In genomic region chr2:126802316-126802715, GRCh38 we compare ENCODE assay signal across 23 cellular contexts.
DNase-seq lines count a peak whose midpoint lies in the region; ATAC-seq and TF ChIP-seq lines count a peak whose summit lies in the region.
"Had no signal": no experiment of that assay in that cellular context is flagged by ENCODE, and none has a peak within 500 bp of the region (broad histone marks: within the 10 kb centered on the region; RNA-seq: fewer than 3 reads in every experiment).

No MANE protein-coding gene starts in this region.

- H3K23me2 ChIP-seq in H9 (ENCODE audit: insufficient read length, low read depth, low read length, poor library complexity, severe bottlenecking), result no peaks in the 10 kb centered on the region

- no peaks in the 10 kb centered on the region for H4K20me1 ChIP-seq in GM23338 (replicated peaks; ENCODE audit: insufficient read depth)
- peaks cover 4% of the 10 kb centered on the region for H4K20me1 ChIP-seq in H9 (ENCODE audit: control insufficient read depth, insufficient read depth, insufficient read length)
- no peaks in the 10 kb centered on the region for H4K20me1 ChIP-seq in neural progenitor cell (ENCODE audit: low read depth)

- H3K14ac ChIP-seq in H9 (ENCODE audit: insufficient read depth, low read length), result no peak overlapping the region

- ATAC-seq in GM23338 (peak; percentile 79), HG02678 (IDR thresholded peaks at IDR 0.05; ENCODE audit: unreplicated experiment) (no peak)
- no peak for ATAC-seq in activated naive CD4-positive, alpha-beta T cell treated with anti-CD3 and anti-CD28 coated beads, Interleukin-2, amount 50 U/mL, for 72 hours
- ATAC-seq: HCT116, SK-N-SH treated with all-trans-retinoic acid at 6 μM for 48 hours had no signal

- no peak overlapping the region for H3K23ac ChIP-seq in H9 (ENCODE audit: insufficient read length, low read depth, low read length)

- no peak overlapping the region for H3K56ac ChIP-seq in H9 (ENCODE audit: insufficient read length, low read depth, low read length)

- H3K9me3 ChIP-seq in H9 (ENCODE audit: control insufficient read depth, low read depth, low read length) (no peaks in the 10 kb centered on the region), neural progenitor cell (ENCODE audit: low read depth) (no peaks in the 10 kb centered on the region)
- H3K9me3 ChIP-seq: SJCRH30 had no signal

- H2BK120ac ChIP-seq in H9 (ENCODE audit: low read depth, low read length, poor library complexity, severe bottlenecking), result no peak overlapping the region

- H3K27ac ChIP-seq in GM23338 (ENCODE audit: low read depth) (no peak overlapping the region), H9 (ENCODE audit: insufficient read length, low read depth, low read length) (no peak overlapping the region), neural progenitor cell (no peak overlapping the region)
- H3K27ac ChIP-seq: GM23248, HL-60, SJCRH30 had no signal

- H3K79me1 ChIP-seq in H9 (ENCODE audit: insufficient read depth, low read depth, low read length, poor library complexity, severe bottlenecking), result no peaks in the 10 kb centered on the region

- no peak overlapping the region for H4K91ac ChIP-seq in H9 (ENCODE audit: insufficient read length, low read depth, low read length)

- H3K9ac ChIP-seq in H9 (ENCODE audit: extremely low read depth, insufficient read length, low read length) (no peak overlapping the region), neural progenitor cell (no peak overlapping the region)
- H3K9ac ChIP-seq: GM23248 had no signal

- H3F3A ChIP-seq in GM23338 (replicated peaks; ENCODE audit: low read depth), result no peaks in the 10 kb centered on the region
- no peaks in the 10 kb centered on the region for H3F3A ChIP-seq in neural progenitor cell (ENCODE audit: low read depth)

- 0 out of 2 replicates have a peak, but pooled peaks cover 4% of the 10 kb centered on the region for H3K9me2 ChIP-seq in GM23338 (ENCODE audit: insufficient read depth)

- H3T11ph ChIP-seq in H9 (ENCODE audit: low read length), result no peak overlapping the region

- no peak overlapping the region for H2BK5ac ChIP-seq in H9 (ENCODE audit: insufficient read length, low read length)

- TF ChIP-seq CTCF in GM23338 (conservative IDR thresholded peaks at IDR 0.05; ENCODE audit: low read depth in 2 of 2) (no peak), H9 (conservative IDR thresholded peaks at IDR 0.05) (no peak), neural progenitor cell (IDR thresholded peaks at IDR 0.05) (no peak), type B pancreatic cell (conservative IDR thresholded peaks at IDR 0.05) (no peak)

- H3K36me3 ChIP-seq in GM23338 (ENCODE audit: insufficient read depth) (no peaks in the 10 kb centered on the region), neural progenitor cell (no peaks in the 10 kb centered on the region)
- H3K36me3 ChIP-seq: SJCRH30 had no signal

- no peak overlapping the region for H3K4ac ChIP-seq in H9 (ENCODE audit: low read depth, low read length)

- H3K4me3 Mint-ChIP-seq in GM23338, result no peak overlapping the region
- no peak overlapping the region for H3K4me3 Mint-ChIP-seq in H9
- no peak overlapping the region for H3K4me3 Mint-ChIP-seq in neural progenitor cell
- no peak overlapping the region for H3K4me3 Mint-ChIP-seq in type B pancreatic cell
- H3K4me3 Mint-ChIP-seq in activated T-helper 1 cell treated with anti-CD3 and anti-CD28 coated beads, Interleukin-12 subunit alpha, Interleukin-12 subunit beta, Interleukin-2, Interleukin-4 antibody, amounts not matched to agents 30 ng/mL and 10 ng/mL and 1 ng/mL, durations not matched to agents 14 hours and 24 hours and 36 hours, result no peak overlapping the region
- H3K4me3 Mint-ChIP-seq: CD4-positive, alpha-beta memory T cell had no signal

- no peak overlapping the region for H2AK5ac ChIP-seq in H9 (ENCODE audit: insufficient read length, low read length)

- WGBS in H9 (ENCODE audit: extremely low coverage, insufficient read length, low lambda C conversion rate), result no CpG with 5 or more reads among the region's 7 CpGs

- intact Hi-C loops in activated T-helper 1 cell treated with anti-CD3 and anti-CD28 coated beads, Interleukin-12 subunit alpha, Interleukin-12 subunit beta, Interleukin-2, Interleukin-4 antibody, amounts not matched to agents 30 ng/mL and 10 ng/mL and 1 ng/mL, durations not matched to agents 14 hours and 24 hours and 36 hours (cut with micrococcal nuclease), result no loop called here

- H3K4me2 ChIP-seq in GM23338, result peak overlapping the region; percentile 12; the same call in 1 of the 2 replicates
- H3K4me2 ChIP-seq in H9 (ENCODE audit: insufficient read depth, insufficient read length, low read length), result no peak overlapping the region
- no peak overlapping the region for H3K4me2 ChIP-seq in neural progenitor cell

- H2AFZ ChIP-seq in GM23338, result peak overlapping the region; percentile 88; the same call in 1 of the 2 replicates
- H2AFZ ChIP-seq in H9 (ENCODE audit: low read length), result no peak overlapping the region
- H2AFZ ChIP-seq in neural progenitor cell (replicated peaks), result peak overlapping the region; percentile 26
- H2AFZ ChIP-seq: GM23248 had no signal

- H3K9me3 Mint-ChIP-seq in GM23338 (no peaks in the 10 kb centered on the region), H9 (no peaks in the 10 kb centered on the region), neural progenitor cell (peaks cover 3% of the 10 kb centered on the region), type B pancreatic cell (no peaks in the 10 kb centered on the region)
- H3K9me3 Mint-ChIP-seq in activated naive CD4-positive, alpha-beta T cell treated with anti-CD3 and anti-CD28 coated beads, Interleukin-2, amount 50 U/mL, for 72 hours, result no peaks in the 10 kb centered on the region
- H3K9me3 Mint-ChIP-seq in activated T-helper 1 cell treated with anti-CD3 and anti-CD28 coated beads, Interleukin-12 subunit alpha, Interleukin-12 subunit beta, Interleukin-2, Interleukin-4 antibody, amounts not matched to agents 30 ng/mL and 10 ng/mL and 1 ng/mL, durations not matched to agents 14 hours and 24 hours and 36 hours, result no peaks in the 10 kb centered on the region
- H3K9me3 Mint-ChIP-seq: CD4-positive, alpha-beta memory T cell had no signal

- DNase-seq in GM23338 (ENCODE audit: low spot score) (no peak), H9 (peak; percentile 31), neural progenitor cell (ENCODE audit: low spot score) (no peak), type B pancreatic cell (ENCODE audit: extremely low spot score, unreplicated experiment) (peak; percentile 52)
- DNase-seq in activated naive CD4-positive, alpha-beta T cell treated with anti-CD3 and anti-CD28 coated beads, Interleukin-2, amount 50 U/mL, for 72 hours (ENCODE audit: low spot score in 2 of 2), result no peak
- DNase-seq in activated T-helper 1 cell treated with anti-CD3 and anti-CD28 coated beads, Interleukin-12 subunit alpha, Interleukin-12 subunit beta, Interleukin-2, Interleukin-4 antibody, amounts not matched to agents 30 ng/mL and 10 ng/mL and 1 ng/mL, durations not matched to agents 14 hours and 24 hours and 36 hours (ENCODE audit: low spot score), result no peak
- DNase-seq: C1 segment of cervical spinal cord; CD4-positive, alpha-beta memory T cell; COR-L47; DMS53; GM23248; Kasumi-1; NCI-H1092 treated with DMSO at 0.1 percent for 48 hours; NCI-H1436; NCI-H187 treated with DMSO at 0.1 percent for 48 hours; NCI-H2171 treated with DMSO at 0.1 percent for 48 hours; NCI-H524; NCI-H774; SJCRH30 had no signal

- H4K8ac ChIP-seq in H9 (replicated peaks; ENCODE audit: insufficient read length, low read depth, low read length), result no peak overlapping the region

- H2BK12ac ChIP-seq in H9 (ENCODE audit: insufficient read length, low read depth, low read length), result no peak overlapping the region

- peaks cover 7% of the 10 kb centered on the region; the same call in 2 of the 3 replicates for H3K4me1 Mint-ChIP-seq in GM23338
- H3K4me1 Mint-ChIP-seq in H9, result peaks cover 17 to 19% of the 10 kb centered on the region in 2 experiments
- H3K4me1 Mint-ChIP-seq in neural progenitor cell, result no peaks in the 10 kb centered on the region
- H3K4me1 Mint-ChIP-seq in type B pancreatic cell (ENCODE audit: unreplicated experiment), result no peaks in the 10 kb centered on the region
- H3K4me1 Mint-ChIP-seq in activated T-helper 1 cell treated with anti-CD3 and anti-CD28 coated beads, Interleukin-12 subunit alpha, Interleukin-12 subunit beta, Interleukin-2, Interleukin-4 antibody, amounts not matched to agents 30 ng/mL and 10 ng/mL and 1 ng/mL, durations not matched to agents 14 hours and 24 hours and 36 hours (ENCODE audit: low read depth), result no peaks in the 10 kb centered on the region
- H3K4me1 Mint-ChIP-seq: CD4-positive, alpha-beta memory T cell had no signal

- H3K4me3 ChIP-seq in GM23338 (no peak overlapping the region), neural progenitor cell (no peak overlapping the region)
- H3K4me3 ChIP-seq: GM23248, SJCRH30 had no signal

- H3K27ac Mint-ChIP-seq in GM23338 (no peak overlapping the region), H9 (no peak overlapping the region), neural progenitor cell (no peak overlapping the region), type B pancreatic cell (no peak overlapping the region)
- no peak overlapping the region for H3K27ac Mint-ChIP-seq in activated naive CD4-positive, alpha-beta T cell treated with anti-CD3 and anti-CD28 coated beads, Interleukin-2, amount 50 U/mL, for 72 hours
- H3K27ac Mint-ChIP-seq in activated T-helper 1 cell treated with anti-CD3 and anti-CD28 coated beads, Interleukin-12 subunit alpha, Interleukin-12 subunit beta, Interleukin-2, Interleukin-4 antibody, amounts not matched to agents 30 ng/mL and 10 ng/mL and 1 ng/mL, durations not matched to agents 14 hours and 24 hours and 36 hours, result no peak overlapping the region
- H3K27ac Mint-ChIP-seq: CD4-positive, alpha-beta memory T cell had no signal

- H3K4me1 ChIP-seq in GM23338 (ENCODE audit: insufficient read depth) (peaks cover 10% of the 10 kb centered on the region; the same call in 1 of the 2 replicates), H9 (ENCODE audit: insufficient read depth, low read length) (no peaks in the 10 kb centered on the region), neural progenitor cell (peaks cover 14% of the 10 kb centered on the region)
- H3K4me1 ChIP-seq: SJCRH30 had no signal

- no peak overlapping the region for H4K5ac ChIP-seq in H9 (ENCODE audit: insufficient read length, low read depth, low read length)

- H3K27me3 ChIP-seq in GM23338 (ENCODE audit: insufficient read depth), result no peaks in the 10 kb centered on the region
- H3K27me3 ChIP-seq in H9 (ENCODE audit: insufficient read depth, low read length), result no peaks in the 10 kb centered on the region
- H3K27me3 ChIP-seq in neural progenitor cell, result no peaks in the 10 kb centered on the region
- H3K27me3 ChIP-seq: SJCRH30 had no signal

- H3K79me2 ChIP-seq in GM23338 (replicated peaks; ENCODE audit: insufficient read depth) (no peaks in the 10 kb centered on the region), H9 (ENCODE audit: insufficient read depth, low read length) (no peaks in the 10 kb centered on the region), neural progenitor cell (ENCODE audit: low read depth) (no peaks in the 10 kb centered on the region)

- H2BK20ac ChIP-seq in H9 (ENCODE audit: low read depth, low read length, poor library complexity, severe bottlenecking), result no peak overlapping the region

- no peak overlapping the region for H3K18ac ChIP-seq in H9 (ENCODE audit: insufficient read length, low read depth, low read length)

- H3K36me3 Mint-ChIP-seq in GM23338 (ENCODE audit: low read depth), result no peaks in the 10 kb centered on the region
- no peaks in the 10 kb centered on the region for H3K36me3 Mint-ChIP-seq in H9 (ENCODE audit: insufficient read depth in 1 of 3, low read depth in 3 of 3)
- H3K36me3 Mint-ChIP-seq in neural progenitor cell, result no peaks in the 10 kb centered on the region
- H3K36me3 Mint-ChIP-seq in type B pancreatic cell, result no peaks in the 10 kb centered on the region
- H3K36me3 Mint-ChIP-seq in activated naive CD4-positive, alpha-beta T cell treated with anti-CD3 and anti-CD28 coated beads, Interleukin-2, amount 50 U/mL, for 72 hours, result no peaks in the 10 kb centered on the region
- H3K36me3 Mint-ChIP-seq in activated T-helper 1 cell treated with anti-CD3 and anti-CD28 coated beads, Interleukin-12 subunit alpha, Interleukin-12 subunit beta, Interleukin-2, Interleukin-4 antibody, amounts not matched to agents 30 ng/mL and 10 ng/mL and 1 ng/mL, durations not matched to agents 14 hours and 24 hours and 36 hours (ENCODE audit: low read depth), result no peaks in the 10 kb centered on the region
- H3K36me3 Mint-ChIP-seq: CD4-positive, alpha-beta memory T cell had no signal

- H3K27me3 Mint-ChIP-seq in GM23338 (ENCODE audit: insufficient read depth, low read depth, poor library complexity), result peaks cover 4% of the 10 kb centered on the region
- peaks cover 11% of the 10 kb centered on the region for H3K27me3 Mint-ChIP-seq in H9 (ENCODE audit: low read depth)
- H3K27me3 Mint-ChIP-seq in neural progenitor cell (ENCODE audit: insufficient read depth, low read depth), result peaks cover 4% of the 10 kb centered on the region
- H3K27me3 Mint-ChIP-seq in type B pancreatic cell, result peaks cover 12% of the 10 kb centered on the region
- H3K27me3 Mint-ChIP-seq in activated T-helper 1 cell treated with anti-CD3 and anti-CD28 coated beads, Interleukin-12 subunit alpha, Interleukin-12 subunit beta, Interleukin-2, Interleukin-4 antibody, amounts not matched to agents 30 ng/mL and 10 ng/mL and 1 ng/mL, durations not matched to agents 14 hours and 24 hours and 36 hours (ENCODE audit: insufficient read depth), result peaks cover 2% of the 10 kb centered on the region

- H2BK15ac ChIP-seq in H9 (ENCODE audit: low read depth, low read length), result no peak overlapping the region

Comparison
In these comparisons a context has a peak if more than half of its experiments do, and no peak if none do; other contexts are left out.
1. DNase-seq: peak in H9 (single experiment) and type B pancreatic cell (single experiment); none in GM23338 (single experiment), neural progenitor cell (single experiment), activated naive CD4-positive, alpha-beta T cell treated with anti-CD3 and anti-CD28 coated beads, Interleukin-2, amount 50 U/mL, for 72 hours (0 of 2) and activated T-helper 1 cell treated with anti-CD3 and anti-CD28 coated beads, Interleukin-12 subunit alpha, Interleukin-12 subunit beta, Interleukin-2, Interleukin-4 antibody, amounts not matched to agents 30 ng/mL and 10 ng/mL and 1 ng/mL, durations not matched to agents 14 hours and 24 hours and 36 hours (single experiment).